8 cellular contexts compared by ENCODE assay signal in the genomic region with DNA sequence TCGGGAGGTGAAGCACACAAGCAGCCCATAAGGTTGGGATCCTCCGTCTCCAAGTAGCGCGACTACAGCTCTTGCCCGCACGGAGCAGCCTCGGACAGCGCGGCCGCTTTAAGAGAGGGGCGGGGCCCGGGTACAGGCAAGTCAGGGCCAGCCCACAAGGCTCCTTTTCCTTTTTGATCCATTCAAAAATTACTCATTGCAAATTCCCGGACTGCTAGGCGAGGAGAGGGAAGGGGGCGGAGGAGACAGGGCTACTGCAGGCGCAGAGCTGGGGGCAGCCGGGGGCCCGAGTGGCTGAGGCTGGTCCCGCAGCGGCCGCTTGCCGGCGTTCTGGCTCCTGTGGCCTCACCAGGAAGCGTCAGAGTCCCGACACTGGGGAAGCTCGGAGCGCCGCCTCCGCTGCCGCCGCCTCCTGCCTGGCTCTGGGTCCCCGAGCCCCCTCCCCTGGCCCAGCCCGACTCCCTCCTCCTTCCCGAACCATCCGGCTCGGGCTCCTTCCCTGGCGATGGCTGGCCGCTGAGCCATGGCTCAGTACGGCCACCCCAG. TPM values are rescaled to one million over a fixed set of nuclear protein-coding genes. Genes with fewer than 3 reads are reported as not detected.
DNase-seq lines count a peak whose midpoint lies in the region; ATAC-seq and FAIRE-seq lines count a peak whose summit lies in the region.

A gene with protein sequence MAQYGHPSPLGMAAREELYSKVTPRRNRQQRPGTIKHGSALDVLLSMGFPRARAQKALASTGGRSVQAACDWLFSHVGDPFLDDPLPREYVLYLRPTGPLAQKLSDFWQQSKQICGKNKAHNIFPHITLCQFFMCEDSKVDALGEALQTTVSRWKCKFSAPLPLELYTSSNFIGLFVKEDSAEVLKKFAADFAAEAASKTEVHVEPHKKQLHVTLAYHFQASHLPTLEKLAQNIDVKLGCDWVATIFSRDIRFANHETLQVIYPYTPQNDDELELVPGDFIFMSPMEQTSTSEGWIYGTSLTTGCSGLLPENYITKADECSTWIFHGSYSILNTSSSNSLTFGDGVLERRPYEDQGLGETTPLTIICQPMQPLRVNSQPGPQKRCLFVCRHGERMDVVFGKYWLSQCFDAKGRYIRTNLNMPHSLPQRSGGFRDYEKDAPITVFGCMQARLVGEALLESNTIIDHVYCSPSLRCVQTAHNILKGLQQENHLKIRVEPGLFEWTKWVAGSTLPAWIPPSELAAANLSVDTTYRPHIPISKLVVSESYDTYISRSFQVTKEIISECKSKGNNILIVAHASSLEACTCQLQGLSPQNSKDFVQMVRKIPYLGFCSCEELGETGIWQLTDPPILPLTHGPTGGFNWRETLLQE (plus strand): TSS at position 196 of the 546 bp plus-strand sequence. CDS start 328 bp downstream, at position 524.

- no peaks in the 10 kb centered on the region for H3K27me3 Mint-ChIP-seq in central memory CD8-positive, alpha-beta T cell
- peaks cover 1 to 9% (median 6%) of the 10 kb centered on the region in 3 donors for H3K27me3 Mint-ChIP-seq in immature natural killer cell (ENCODE audit: low read depth in 3 of 3)

- ATAC-seq in GM18498 (IDR thresholded peaks at IDR 0.05; ENCODE audit: unreplicated experiment) (peak; percentile 85), HG02759 (IDR thresholded peaks at IDR 0.05; ENCODE audit: unreplicated experiment) (peak; percentile 83)
- peak; percentile 75 for ATAC-seq in central memory CD8-positive, alpha-beta T cell (replicated peaks; ENCODE audit: extremely low read depth, poor library complexity, severe bottlenecking)

- H3K36me3 ChIP-seq in small intestine (ENCODE audit: control insufficient read depth in 2 of 2, insufficient read depth in 2 of 2, low read length in 2 of 2): no peaks in the 10 kb centered on the region

- 1 to 2% (median 1%) methylated on average over 30 to 39 of the region's 39 CpGs for WGBS in small intestine, 3 donors

- no peak for FAIRE-seq in small intestine (lab: Jason Lieb, UNC)

- peak within 1 kb of the TSS; percentile 47 to 95 for H3K27ac ChIP-seq in small intestine (ENCODE audit: low read depth in 1 of 2, low read length in 1 of 2)

- no peaks in the 10 kb centered on the region for H3K9me3 ChIP-seq in small intestine (ENCODE audit: control insufficient read depth, low read depth)

- peak within 1 kb of the TSS; percentile 90 for H3K4me3 Mint-ChIP-seq in central memory CD8-positive, alpha-beta T cell
- H3K4me3 Mint-ChIP-seq in immature natural killer cell: peak within 1 kb of the TSS; percentile 97 to 98 (median 98)

- peak within 1 kb of the TSS; percentile 88 for H3K27ac Mint-ChIP-seq in central memory CD8-positive, alpha-beta T cell (ENCODE audit: low read depth)
- H3K27ac Mint-ChIP-seq in immature natural killer cell: peak within 1 kb of the TSS; percentile 82 to 94 (median 90)

- no peaks in the 10 kb centered on the region for H3K9me3 Mint-ChIP-seq in central memory CD8-positive, alpha-beta T cell
- H3K9me3 Mint-ChIP-seq in immature natural killer cell: no peaks in the 10 kb centered on the region

- H3K27me3 ChIP-seq in small intestine (ENCODE audit: control insufficient read depth in 2 of 2, insufficient read depth in 2 of 2, low read length in 2 of 2): no peaks in the 10 kb centered on the region

- H3K4me3 ChIP-seq in small intestine (ENCODE audit: low read depth in 1 of 2, low read length in 2 of 2): peak within 1 kb of the TSS; percentile 78 to 81

- peaks cover 39% of the 10 kb centered on the region for H3K4me1 Mint-ChIP-seq in central memory CD8-positive, alpha-beta T cell
- H3K4me1 Mint-ChIP-seq in immature natural killer cell: peaks cover 34 to 52% of the 10 kb centered on the region in 2 donors

- H3K36me3 Mint-ChIP-seq in central memory CD8-positive, alpha-beta T cell (ENCODE audit: insufficient read depth): peaks cover 5% of the 10 kb centered on the region
- H3K36me3 Mint-ChIP-seq in immature natural killer cell: no peaks in the 10 kb centered on the region

- H3K4me1 ChIP-seq in small intestine (ENCODE audit: control insufficient read depth in 2 of 2, insufficient read depth in 1 of 2, low read depth in 1 of 2, low read length in 1 of 2): peaks cover 0 to 4% of the 10 kb centered on the region in 2 donors

- DNase-seq in NCI-H1930 (lab: John Stamatoyannopoulos, UW) (peak; percentile 45 to 62), immature natural killer cell (peak; percentile 59 to 69 (median 66)), small intestine (peak; percentile 68), NCI-H128 (lab: John Stamatoyannopoulos, UW; ENCODE audit: unreplicated experiment) (no peak)
- DNase-seq in activated CD4-positive, CD25-positive, alpha-beta regulatory T cell treated with anti-CD3 and anti-CD28 coated beads, Interleukin-2, amount 50 U/mL, for 16 hours (ENCODE audit: low read depth, low spot score): peak; percentile 17
- DNase-seq in central memory CD8-positive, alpha-beta T cell (ENCODE audit: low spot score in 2 of 2): peak; percentile 31 to 32

RNA-seq across cellular contexts. Expression of the gene that starts here (rescaled TPM):
- polyA plus RNA-seq in immature natural killer cell: 10 to 100 TPM in 1 of 3 donors, 1 to 10 TPM in 2; 7.5 to 17.5 (median 9.6) TPM
- polyA plus RNA-seq in small intestine: 1 to 10 TPM in 1 of 3 donors, under 1 TPM in 2; 0.89 to 1.1 (median 0.95) TPM

Comparison
In these comparisons a context has a peak if more than half of its experiments do, and no peak if none do; other contexts are left out.
1. RNA of the gene that starts here (polyA plus RNA-seq): 7.5 to 17.5 TPM in immature natural killer cell; 0.89 to 1.1 TPM in small intestine; every median in the first group is over 4 times any median in the second.
2. Peak in every context shown above with its lines, with median percentiles within 50 percentile points of each other: ATAC-seq.